Comparison of ENCODE assay signal across 11 cellular contexts in genomic region chr12:115599251-115599811, GRCh38.
DNase-seq lines count a peak whose midpoint lies in the region; ATAC-seq, FAIRE-seq and TF ChIP-seq lines count a peak whose summit lies in the region.
"Had no signal": no experiment of that assay in that cellular context is flagged by ENCODE, and none has a peak within 500 bp of the region (broad histone marks: within the 10 kb centered on the region; RNA-seq: fewer than 3 reads in every experiment).

No MANE protein-coding gene starts in this region.

- DNase-seq in GM23338 (ENCODE audit: low spot score) (peak; percentile 47), NCI-H82 (lab: John Stamatoyannopoulos, UW) (peak; percentile 65), left ventricle myocardium superior (peak; percentile 36), small intestine (peak; percentile 37), NCI-H2171 treated with DMSO at 0.1 percent for 48 hours (lab: John Stamatoyannopoulos, UW) (no peak)
- no peak for DNase-seq in activated naive CD8-positive, alpha-beta T cell treated with anti-CD3 and anti-CD28 coated beads for 36 hours
- DNase-seq: DMS53, tibial artery had no signal

- H3K4me3 Mint-ChIP-seq in GM23338: no peak overlapping the region
- no peak overlapping the region for H3K4me3 Mint-ChIP-seq in activated naive CD8-positive, alpha-beta T cell treated with anti-CD3 and anti-CD28 coated beads for 36 hours

- H3K27ac ChIP-seq in GM23338 (ENCODE audit: low read depth): no peak overlapping the region
- H3K27ac ChIP-seq in small intestine (ENCODE audit: low read depth in 1 of 2, low read length in 1 of 2): no peak overlapping the region
- H3K27ac ChIP-seq: tibial artery, VCaP had no signal

- no peaks in the 10 kb centered on the region for H3F3A ChIP-seq in GM23338 (replicated peaks; ENCODE audit: low read depth)

- WGBS in small intestine, 3 donors: 3 to 6% (median 4%) methylated on average over 23 to 24 of the region's 24 CpGs

- peaks cover under 1% of the 10 kb centered on the region; the same call in 1 of the 2 replicates for H3K9me2 ChIP-seq in GM23338 (ENCODE audit: insufficient read depth)

- intact Hi-C loops in left ventricle myocardium superior (cut with micrococcal nuclease): no loop called here

- no peaks in the 10 kb centered on the region for H3K9me3 ChIP-seq in small intestine (ENCODE audit: control insufficient read depth, low read depth)
- H3K9me3 ChIP-seq: tibial artery had no signal

- no peak overlapping the region for H3K27ac Mint-ChIP-seq in GM23338
- no peak overlapping the region for H3K27ac Mint-ChIP-seq in activated naive CD8-positive, alpha-beta T cell treated with anti-CD3 and anti-CD28 coated beads for 36 hours

- peaks cover 2% of the 10 kb centered on the region for H3K27me3 Mint-ChIP-seq in GM23338 (ENCODE audit: insufficient read depth, low read depth, poor library complexity)
- H3K27me3 Mint-ChIP-seq in activated naive CD8-positive, alpha-beta T cell treated with anti-CD3 and anti-CD28 coated beads for 36 hours: peaks cover 44% of the 10 kb centered on the region

- no peaks in the 10 kb centered on the region for H3K9me3 Mint-ChIP-seq in GM23338
- peaks cover 4% of the 10 kb centered on the region for H3K9me3 Mint-ChIP-seq in activated naive CD8-positive, alpha-beta T cell treated with anti-CD3 and anti-CD28 coated beads for 36 hours

- H3K27me3 ChIP-seq in GM23338 (ENCODE audit: insufficient read depth): no peaks in the 10 kb centered on the region
- no peaks in the 10 kb centered on the region for H3K27me3 ChIP-seq in small intestine (ENCODE audit: control insufficient read depth in 2 of 2, insufficient read depth in 2 of 2, low read length in 2 of 2)

- peak overlapping the region; percentile 78; the same call in 1 of the 2 replicates for H2AFZ ChIP-seq in GM23338

- H3K36me3 Mint-ChIP-seq in GM23338 (ENCODE audit: low read depth): no peaks in the 10 kb centered on the region
- H3K36me3 Mint-ChIP-seq in activated naive CD8-positive, alpha-beta T cell treated with anti-CD3 and anti-CD28 coated beads for 36 hours: no peaks in the 10 kb centered on the region

- FAIRE-seq in small intestine (lab: Jason Lieb, UNC): no peak

- peaks cover 9% of the 10 kb centered on the region for H3K4me1 ChIP-seq in GM23338 (ENCODE audit: insufficient read depth)
- H3K4me1 ChIP-seq in small intestine (ENCODE audit: control insufficient read depth in 2 of 2, insufficient read depth in 1 of 2, low read depth in 1 of 2, low read length in 1 of 2): no peaks in the 10 kb centered on the region

- H4K20me1 ChIP-seq in GM23338 (replicated peaks; ENCODE audit: insufficient read depth): no peaks in the 10 kb centered on the region

- no peak overlapping the region for H3K4me2 ChIP-seq in GM23338

- no peak overlapping the region for H3K4me3 ChIP-seq in GM23338
- H3K4me3 ChIP-seq in small intestine (ENCODE audit: low read depth in 1 of 2, low read length in 2 of 2): no peak overlapping the region

- no peaks in the 10 kb centered on the region for H3K79me2 ChIP-seq in GM23338 (replicated peaks; ENCODE audit: insufficient read depth)

- peaks cover 15% of the 10 kb centered on the region for H3K4me1 Mint-ChIP-seq in GM23338
- H3K4me1 Mint-ChIP-seq in activated naive CD8-positive, alpha-beta T cell treated with anti-CD3 and anti-CD28 coated beads for 36 hours: no peaks in the 10 kb centered on the region

- TF ChIP-seq CTCF in GM23338 (conservative IDR thresholded peaks at IDR 0.05; ENCODE audit: low read depth in 2 of 2): no peak

- ATAC-seq in GM23338: peak; percentile 74
- peak; percentile 68 for ATAC-seq in left ventricle myocardium superior
- ATAC-seq in GM21529 (IDR thresholded peaks at IDR 0.05; ENCODE audit: unreplicated experiment): no peak
- ATAC-seq in GM21786 (IDR thresholded peaks at IDR 0.05; ENCODE audit: unreplicated experiment): no peak

- H3K36me3 ChIP-seq in GM23338 (ENCODE audit: insufficient read depth): no peaks in the 10 kb centered on the region
- H3K36me3 ChIP-seq in small intestine (ENCODE audit: control insufficient read depth in 2 of 2, insufficient read depth in 2 of 2, low read length in 2 of 2): no peaks in the 10 kb centered on the region
- H3K36me3 ChIP-seq: tibial artery had no signal

TF ChIP-seq in GM23338, 12 proteins besides CTCF, POLR2A, EP300 and RAD21 (continues in another document):
- TF ChIP-seq REST (IDR thresholded peaks at IDR 0.05; ENCODE audit: unreplicated experiment): no peak
- TF ChIP-seq EZH2 (IDR thresholded peaks at IDR 0.05; ENCODE audit: low read depth, unreplicated experiment): no peak
- no peak for TF ChIP-seq ZNF114 (CRISPR knock-in tag; IDR thresholded peaks at IDR 0.05)
- TF ChIP-seq, protein P1, sequence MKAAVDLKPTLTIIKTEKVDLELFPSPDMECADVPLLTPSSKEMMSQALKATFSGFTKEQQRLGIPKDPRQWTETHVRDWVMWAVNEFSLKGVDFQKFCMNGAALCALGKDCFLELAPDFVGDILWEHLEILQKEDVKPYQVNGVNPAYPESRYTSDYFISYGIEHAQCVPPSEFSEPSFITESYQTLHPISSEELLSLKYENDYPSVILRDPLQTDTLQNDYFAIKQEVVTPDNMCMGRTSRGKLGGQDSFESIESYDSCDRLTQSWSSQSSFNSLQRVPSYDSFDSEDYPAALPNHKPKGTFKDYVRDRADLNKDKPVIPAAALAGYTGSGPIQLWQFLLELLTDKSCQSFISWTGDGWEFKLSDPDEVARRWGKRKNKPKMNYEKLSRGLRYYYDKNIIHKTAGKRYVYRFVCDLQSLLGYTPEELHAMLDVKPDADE (IDR thresholded peaks at IDR 0.05): no peak
- no peak for TF ChIP-seq STAT1 (IDR thresholded peaks at IDR 0.05; ENCODE audit: unreplicated experiment)
- no peak for TF ChIP-seq NANOG (IDR thresholded peaks at IDR 0.05; ENCODE audit: borderline replicate concordance)

Comparison
In these comparisons a context has a peak if more than half of its experiments do, and no peak if none do; other contexts are left out.
1. ATAC-seq: peak in GM23338 (single experiment) and left ventricle myocardium superior (single experiment); none in GM21529 (single experiment) and GM21786 (single experiment).
2. DNase-seq: peak in GM23338 (single experiment), NCI-H82 (single experiment), left ventricle myocardium superior (single experiment) and small intestine (single experiment); none in activated naive CD8-positive, alpha-beta T cell treated with anti-CD3 and anti-CD28 coated beads for 36 hours (single experiment) and NCI-H2171 treated with DMSO at 0.1 percent for 48 hours (single experiment).